In genomic region chr15:71116942-71117341, GRCh38 we compare ENCODE assay signal across 13 cellular contexts. TPM values are rescaled to one million over a fixed set of nuclear protein-coding genes. Genes with fewer than 3 reads are reported as not detected.
DNase-seq lines count a peak whose midpoint lies in the region; ATAC-seq and TF ChIP-seq lines count a peak whose summit lies in the region.
"Had no signal": no experiment of that assay in that cellular context is flagged by ENCODE, and none has a peak within 500 bp of the region (broad histone marks: within the 10 kb centered on the region; RNA-seq: fewer than 3 reads in every experiment).

No MANE protein-coding gene starts in this region.

- 85 to 93% (median 87%) methylated on average over 3 of the region's 3 CpGs for WGBS in adrenal gland, 4 donors

- H3K9me3 Mint-ChIP-seq in Calu3 (ENCODE audit: low read depth, unreplicated experiment) (no peaks in the 10 kb centered on the region), nephron progenitor cell (no peaks in the 10 kb centered on the region)
- H3K9me3 Mint-ChIP-seq: activated naive CD8-positive, alpha-beta T cell treated with anti-CD3 and anti-CD28 coated beads, Interleukin-2, amount 10 ng/mL, durations not matched to agents 7 days and 5 days had no signal

- no peak for TF ChIP-seq POLR2A in adrenal gland (IDR thresholded peaks at IDR 0.05)

- H3K9me3 ChIP-seq in SJCRH30 (replicated peaks) = no peaks in the 10 kb centered on the region
- H3K9me3 ChIP-seq in adrenal gland (replicated peaks in 1 of 3) = no peaks in the 10 kb centered on the region
- H3K9me3 ChIP-seq: BLaER1 had no signal

- DNase-seq in Calu3 = peak; percentile 34
- DNase-seq in SJCRH30 = no peak
- DNase-seq in foreskin keratinocyte = peak in 1 of 2 donors; percentile 61
- no peak for DNase-seq in nephron progenitor cell
- no peak for DNase-seq in adrenal gland
- DNase-seq: activated naive CD8-positive, alpha-beta T cell treated with anti-CD3 and anti-CD28 coated beads, Interleukin-2, amount 10 ng/mL, durations not matched to agents 7 days and 5 days; NCI-H2029 had no signal

- peaks cover 20% of the 10 kb centered on the region for H3K36me3 Mint-ChIP-seq in Calu3 (ENCODE audit: insufficient read depth, unreplicated experiment)
- no peaks in the 10 kb centered on the region for H3K36me3 Mint-ChIP-seq in nephron progenitor cell (ENCODE audit: low read depth)
- H3K36me3 Mint-ChIP-seq: activated naive CD8-positive, alpha-beta T cell treated with anti-CD3 and anti-CD28 coated beads, Interleukin-2, amount 10 ng/mL, durations not matched to agents 7 days and 5 days had no signal

- H3K4me1 ChIP-seq in SJCRH30 (no peaks in the 10 kb centered on the region), foreskin keratinocyte (peaks cover 38% of the 10 kb centered on the region), adrenal gland (replicated peaks in 1 of 2) (no peaks in the 10 kb centered on the region)

- H3K27ac ChIP-seq in SJCRH30 (no peak overlapping the region), foreskin keratinocyte (peak overlapping the region; percentile 83), adrenal gland (no peak overlapping the region)
- H3K27ac ChIP-seq: BLaER1 had no signal

- no peak for TF ChIP-seq CTCF in Calu3 (IDR thresholded peaks at IDR 0.05; ENCODE audit: unreplicated experiment)
- no peak for TF ChIP-seq CTCF in foreskin keratinocyte (conservative IDR thresholded peaks at IDR 0.05)
- TF ChIP-seq CTCF in nephron progenitor cell (IDR thresholded peaks at IDR 0.05) = no peak
- TF ChIP-seq CTCF in adrenal gland (IDR thresholded peaks at IDR 0.05) = no peak

- BruUV-seq in Calu3 (replicated peaks; lab: Mats Ljungman, UMichigan) = no TSS peak

- H3K27me3 ChIP-seq in SJCRH30 = no peaks in the 10 kb centered on the region
- H3K27me3 ChIP-seq in foreskin keratinocyte = no peaks in the 10 kb centered on the region
- no peaks in the 10 kb centered on the region for H3K27me3 ChIP-seq in adrenal gland

- peaks cover 31% of the 10 kb centered on the region for H3K4me1 Mint-ChIP-seq in Calu3 (ENCODE audit: low read depth, unreplicated experiment)
- H3K4me1 Mint-ChIP-seq in nephron progenitor cell = peaks cover 73% of the 10 kb centered on the region

- H3K36me3 ChIP-seq in SJCRH30 (no peaks in the 10 kb centered on the region), adrenal gland (replicated peaks in 1 of 2) (no peaks in the 10 kb centered on the region)
- H3K36me3 ChIP-seq: BLaER1 had no signal

- ATAC-seq in foreskin keratinocyte (no peak), HG02981 (IDR thresholded peaks at IDR 0.05; ENCODE audit: unreplicated experiment) (no peak), GM18511 (IDR thresholded peaks at IDR 0.05; ENCODE audit: unreplicated experiment) (no peak), GM19463 (IDR thresholded peaks at IDR 0.05; ENCODE audit: unreplicated experiment) (no peak)
- ATAC-seq: K562 had no signal

- no peaks in the 10 kb centered on the region for H3K27me3 Mint-ChIP-seq in Calu3 (ENCODE audit: unreplicated experiment)
- H3K27me3 Mint-ChIP-seq in nephron progenitor cell (ENCODE audit: low read depth, poor library complexity) = peaks cover 14% of the 10 kb centered on the region

- H3K27ac Mint-ChIP-seq in Calu3 (ENCODE audit: unreplicated experiment) (no peak overlapping the region), nephron progenitor cell (no peak overlapping the region)
- H3K27ac Mint-ChIP-seq: activated naive CD8-positive, alpha-beta T cell treated with anti-CD3 and anti-CD28 coated beads, Interleukin-2, amount 10 ng/mL, durations not matched to agents 7 days and 5 days had no signal

- H3K4me3 Mint-ChIP-seq in Calu3 (ENCODE audit: low read depth, unreplicated experiment) (peak overlapping the region; percentile 83), nephron progenitor cell (peak overlapping the region; percentile 85)

- CTCF ChIA-PET in Calu3 (lab: Charles Lee) = interaction anchor here (1.1 to 3.8 kb wide), 2 partner anchors 178 to 323 kb away, joined by 3 to 17 read pairs; no protein-coding TSS in a partner anchor

- intact Hi-C loops in Calu3 (cut with micrococcal nuclease; ENCODE audit: unreplicated experiment) = loop anchor here (5.0 kb wide), 1 partner anchor 160 kb away; no protein-coding TSS in a partner anchor
- intact Hi-C loops in adrenal gland (cut with DNase I) = loop anchor here in 1 of 2 donors (5.0 to 10.0 kb wide), 2 partner anchors 128 to 325 kb away; no protein-coding TSS in a partner anchor

- H3K4me3 ChIP-seq in SJCRH30 (peak overlapping the region; percentile 84; the same call in 1 of the 2 replicates), adrenal gland (no peak overlapping the region)
- H3K4me3 ChIP-seq: BLaER1, K562 had no signal

RNA-seq across cellular contexts. Expression of gene THSD4, which starts 1.7 kb away (rescaled TPM):
- 24.2 and 29.6 TPM in 2 replicates for total RNA-seq in Calu3 (2022)
- total RNA-seq in SJCRH30 (2014; rRNA removed; shearing (Covaris generic)) = 18.1 and 20.7 TPM in 2 replicates
- total RNA-seq in foreskin keratinocyte = 44.0 and 56.5 TPM in 2 replicates
- 18.0 and 21.0 TPM in 2 replicates for polyA plus RNA-seq in foreskin keratinocyte
- 10 to 100 TPM; 16.0 to 53.2 (median 26.7) TPM for total RNA-seq in adrenal gland
- polyA plus RNA-seq in adrenal gland = 10 to 100 TPM in 1 of 3 donors, 1 to 10 TPM in 2; 5.3 to 24.1 (median 8.1) TPM
- total RNA-seq: activated naive CD8-positive, alpha-beta T cell treated with anti-CD3 and anti-CD28 coated beads, Interleukin-2, amount 10 ng/mL, durations not matched to agents 7 days and 5 days; T-helper 2 cell treated with Interferon-gamma antibody and Interleukin-4, amounts not matched to agents 100 ng/mL and 5 ng/mL, for 36 hours had no signal
